ENCODE assay signal across 1 cellular context in the genomic region with DNA sequence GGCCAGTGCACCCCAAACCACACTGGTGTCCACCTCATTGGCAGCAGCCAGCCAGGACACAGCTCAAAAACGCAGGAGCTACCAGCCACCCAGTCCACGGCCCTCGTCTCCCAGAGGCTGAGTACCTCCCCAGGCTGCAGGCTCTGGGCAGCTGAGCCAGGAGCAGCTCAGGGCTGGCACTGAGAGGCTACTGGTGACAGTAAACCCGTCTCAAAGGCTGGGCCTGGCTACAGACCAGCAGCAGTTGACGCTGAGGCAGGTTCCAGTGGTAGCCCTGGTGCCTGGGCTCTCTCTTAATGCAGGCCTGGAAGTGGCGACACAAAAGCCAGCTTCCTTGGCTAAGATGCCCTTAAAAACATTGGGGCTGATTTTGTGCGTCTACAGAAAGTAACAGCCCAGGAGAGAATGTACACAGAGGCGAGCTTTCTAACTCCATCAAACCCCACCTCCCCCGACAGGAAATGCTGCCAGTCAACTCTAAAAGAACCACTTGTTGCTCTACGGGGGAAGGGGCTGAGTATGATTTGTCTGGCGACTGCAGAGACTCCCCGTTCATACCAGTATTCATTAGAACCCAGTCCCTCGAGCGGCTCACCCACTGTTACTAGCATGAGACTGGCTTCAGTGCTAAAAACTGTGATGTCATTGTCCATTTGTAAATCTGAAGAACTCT.
TF ChIP-seq lines count a peak whose summit lies in the region.

No MANE protein-coding gene starts in this region.

TF ChIP-seq in IMR-90, 13 proteins besides CTCF, POLR2A, EP300 and RAD21 (continued from another document):
- TF ChIP-seq USF2 (IDR thresholded peaks at IDR 0.05; ENCODE audit: low read depth, low read length): no peak
- no peak for TF ChIP-seq MAZ (IDR thresholded peaks at IDR 0.05; ENCODE audit: borderline replicate concordance, low read depth, low read length)
- TF ChIP-seq RCOR1 (IDR thresholded peaks at IDR 0.05; ENCODE audit: insufficient replicate concordance, low read length): no peak
- no peak for TF ChIP-seq MXI1 (IDR thresholded peaks at IDR 0.05; ENCODE audit: borderline replicate concordance, low read depth, low read length)
- no peak for TF ChIP-seq FOS (IDR thresholded peaks at IDR 0.05; ENCODE audit: low read depth, low read length)
- TF ChIP-seq MAFK (IDR thresholded peaks at IDR 0.05; ENCODE audit: low read depth, low read length): no peak
